15 cellular contexts compared by ENCODE assay signal in the genomic region with DNA sequence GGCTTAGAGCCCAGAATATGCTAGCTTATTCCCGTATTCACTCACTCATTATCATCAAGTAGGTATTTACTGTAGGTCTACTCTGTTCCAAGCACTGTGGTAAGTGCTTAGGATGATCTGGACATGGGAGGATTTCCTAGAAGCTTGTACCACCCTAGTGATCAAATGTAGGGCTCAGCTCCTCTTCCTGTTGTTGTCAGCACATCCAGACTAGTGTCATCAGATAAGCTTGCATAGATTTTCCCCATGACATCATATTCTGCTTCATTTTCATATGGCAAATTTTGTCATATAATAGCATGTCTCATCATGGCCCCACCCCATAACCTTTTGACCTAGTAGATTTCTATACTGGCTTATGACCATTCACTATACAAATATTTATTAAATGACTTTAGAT. TPM values are rescaled to one million over a fixed set of nuclear protein-coding genes. Genes with fewer than 3 reads are reported as not detected.
DNase-seq lines count a peak whose midpoint lies in the region; ATAC-seq and TF ChIP-seq lines count a peak whose summit lies in the region.
"Had no signal": no experiment of that assay in that cellular context is flagged by ENCODE, and none has a peak within 500 bp of the region (broad histone marks: within the 10 kb centered on the region; RNA-seq: fewer than 3 reads in every experiment).

No MANE protein-coding gene starts in this region.

- H3K27me3 ChIP-seq in tibial nerve = no peaks in the 10 kb centered on the region
- H3K27me3 ChIP-seq: gastroesophageal sphincter, right atrium auricular region, suprapubic skin had no signal

- peak; percentile 21 for DNase-seq in CD1c-positive myeloid dendritic cell (ENCODE audit: extremely low spot score)
- peak; percentile 28 for DNase-seq in HT1080 (ENCODE audit: low read depth)
- peak; percentile 13 for DNase-seq in astrocyte of the spinal cord (ENCODE audit: low read depth, low spot score)
- DNase-seq in iris pigment epithelial cell (ENCODE audit: low read depth) = peak; percentile 94
- DNase-seq in activated CD8-positive, alpha-beta memory T cell treated with anti-CD3 and anti-CD28 coated beads, Interleukin-2, amount 50 U/mL, for 48 hours = no peak
- DNase-seq in GOT3 (lab: John Stamatoyannopoulos, UW) = no peak
- DNase-seq in tibial nerve (ENCODE audit: low spot score in 2 of 2) = no peak
- DNase-seq: activated naive CD4-positive, alpha-beta T cell treated with anti-CD3 and anti-CD28 coated beads, Interleukin-2, amount 10 ng/mL, durations not matched to agents 7 days and 5 days; CD4-positive, alpha-beta memory T cell; kidney glomerular epithelial cell; naive B cell had no signal

- no peak for TF ChIP-seq EP300 in tibial nerve (IDR thresholded peaks at IDR 0.05)

- H3K27ac ChIP-seq in tibial nerve = no peak overlapping the region
- H3K27ac ChIP-seq: gastroesophageal sphincter, right atrium auricular region, suprapubic skin had no signal

- in situ Hi-C loops in astrocyte of the spinal cord (cut with HindIII; ENCODE audit: low sequenced_read_pairs) = no loop called here

- no peaks in the 10 kb centered on the region for H3K9me3 ChIP-seq in tibial nerve
- H3K9me3 ChIP-seq: gastroesophageal sphincter, right atrium auricular region, suprapubic skin had no signal

- H3K4me1 ChIP-seq in tibial nerve = no peaks in the 10 kb centered on the region
- H3K4me1 ChIP-seq: gastroesophageal sphincter, right atrium auricular region, suprapubic skin had no signal

- TF ChIP-seq POLR2A in tibial nerve (IDR thresholded peaks at IDR 0.05) = no peak

- no peaks in the 10 kb centered on the region for H3K36me3 ChIP-seq in tibial nerve
- H3K36me3 ChIP-seq: gastroesophageal sphincter, right atrium auricular region, suprapubic skin had no signal

- ATAC-seq in HG03378 (IDR thresholded peaks at IDR 0.05; ENCODE audit: unreplicated experiment) = no peak
- ATAC-seq: gastroesophageal sphincter had no signal

- H3K4me3 ChIP-seq in astrocyte of the spinal cord (ENCODE audit: low read depth, low read length) = no peak overlapping the region
- H3K4me3 ChIP-seq in tibial nerve = no peak overlapping the region
- H3K4me3 ChIP-seq: gastroesophageal sphincter, right atrium auricular region, suprapubic skin had no signal

- 50 to 60% methylated on average over 1 of the region's 1 CpG for WGBS in tibial nerve, 2 donors

- TF ChIP-seq CTCF in astrocyte of the spinal cord (IDR thresholded peaks at IDR 0.05; ENCODE audit: low read depth, low read length) (no peak), tibial nerve (IDR thresholded peaks at IDR 0.05) (no peak)

RNA-seq across cellular contexts. Expression of a gene that starts 19.3 kb away (rescaled TPM):
- total RNA-seq in HT1080 (2014; rRNA removed; shearing (Covaris generic)) = 20.1 and 21.1 TPM in 2 replicates
- polyA plus RNA-seq in HT1080 (2015; cell fraction: cytosol; rRNA removed) = 31.0 and 39.9 TPM in 2 replicates
- 42.6 and 54.1 TPM in 2 replicates for polyA plus RNA-seq in HT1080 (2015; cell fraction: nucleus; rRNA removed)
- total RNA-seq in tibial nerve = 10 to 100 TPM; 29.1 to 45.4 (median 36.0) TPM

RNA-seq across cellular contexts. Expression of a gene that starts 49.4 kb away (rescaled TPM):
- 12.0 and 13.6 TPM in 2 replicates for total RNA-seq in HT1080 (2014; rRNA removed; shearing (Covaris generic))
- polyA plus RNA-seq in HT1080 (2015; cell fraction: cytosol; rRNA removed) = 8.6 and 13.2 TPM in 2 replicates
- polyA plus RNA-seq in HT1080 (2015; cell fraction: nucleus; rRNA removed) = 26.7 and 28.7 TPM in 2 replicates
- 100 to 1,000 TPM in 1 of 4 donors, 10 to 100 TPM in 3; 60.9 to 105 (median 63.2) TPM for total RNA-seq in tibial nerve

Comparison
In these comparisons a context has a peak if more than half of its experiments do, and no peak if none do; other contexts are left out.
1. DNase-seq: peak in CD1c-positive myeloid dendritic cell (single experiment), HT1080 (single experiment), astrocyte of the spinal cord (single experiment) and iris pigment epithelial cell (single experiment); none in activated CD8-positive, alpha-beta memory T cell treated with anti-CD3 and anti-CD28 coated beads, Interleukin-2, amount 50 U/mL, for 48 hours (single experiment), GOT3 (single experiment) and tibial nerve (0 of 2).